Comparison of ENCODE assay signal across 8 cellular contexts in the genomic region with DNA sequence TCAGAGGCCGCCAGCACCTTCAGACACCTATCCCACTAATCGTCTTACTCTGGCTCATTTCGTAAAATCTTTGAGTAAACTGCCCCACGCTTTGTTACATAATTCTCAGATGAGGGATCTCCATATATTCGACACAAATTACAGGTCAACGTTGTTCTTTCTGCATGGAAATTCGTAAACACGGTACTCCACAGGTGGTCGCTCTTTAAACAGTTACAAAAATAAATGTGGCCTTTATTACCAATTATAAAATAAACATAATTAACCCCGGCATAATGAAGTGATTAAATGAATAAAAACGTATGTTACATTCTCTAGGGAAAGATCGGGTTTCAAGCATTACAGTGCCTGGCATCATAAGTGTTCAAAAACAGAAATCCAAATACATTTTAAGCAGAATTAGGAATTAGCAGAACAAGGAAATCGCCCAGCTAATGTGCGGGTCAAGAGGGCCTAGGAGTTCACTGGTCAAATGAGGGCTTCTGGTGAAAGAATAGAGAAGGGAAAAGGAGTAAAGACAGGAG. TPM values are rescaled to one million over a fixed set of nuclear protein-coding genes. Genes with fewer than 3 reads are reported as not detected.
DNase-seq lines count a peak whose midpoint lies in the region; ATAC-seq, FAIRE-seq and TF ChIP-seq lines count a peak whose summit lies in the region.

No MANE protein-coding gene starts in this region.

- peaks cover 33% of the 10 kb centered on the region for H3K4me1 Mint-ChIP-seq in memory B cell

- H3K4me3 ChIP-seq in heart right ventricle: peak overlapping the region; percentile 41 to 99 (median 94)
- H3K4me3 ChIP-seq in K562: peak overlapping the region; percentile 87
- H3K4me3 ChIP-seq in vagina: peak overlapping the region; percentile 78 to 98

- H3K27me3 ChIP-seq in heart right ventricle (no peaks in the 10 kb centered on the region), K562 (ENCODE audit: control insufficient read depth in 2 of 2, insufficient read depth in 2 of 2, low read length in 2 of 2) (no peaks in the 10 kb centered on the region), vagina (no peaks in the 10 kb centered on the region)

- no peaks in the 10 kb centered on the region for H3K9me1 ChIP-seq in K562 (ENCODE audit: control insufficient read depth, insufficient read depth, low read length)

- TF ChIP-seq RAD21 in K562 (CRISPR knock-in tag; conservative IDR thresholded peaks at IDR 0.05 in 1 of 2, IDR thresholded peaks at IDR 0.05 in 1 of 2): no peak

- CTCF ChIA-PET in K562 (lab: Yijun Ruan, JAX; ENCODE audit: low intra/inter-chr PET ratio): no interaction called here

- H3K27ac Mint-ChIP-seq in memory B cell: peak overlapping the region; percentile 87

- H3K27ac ChIP-seq in heart right ventricle: peak overlapping the region in 9 of 10 donors; percentile 98 to 100 (median 99)
- peak overlapping the region; percentile 98 for H3K27ac ChIP-seq in K562 (ENCODE audit: extremely low read depth, low read depth, low read length)
- H3K27ac ChIP-seq in vagina: peak overlapping the region; percentile 97

- in situ Hi-C loops in K562 (cut with MboI): no loop called here

- peaks cover 0 to 6% (median 0%) of the 10 kb centered on the region in 11 donors for H3K9me3 ChIP-seq in heart right ventricle
- H3K9me3 ChIP-seq in K562 (replicated peaks; ENCODE audit: control insufficient read depth, insufficient read depth, low read depth, low read length): no peaks in the 10 kb centered on the region
- H3K9me3 ChIP-seq in vagina: no peaks in the 10 kb centered on the region

- H3K36me3 ChIP-seq in heart right ventricle: peaks cover 0 to 58% (median 25%) of the 10 kb centered on the region in 9 donors
- peaks cover 58% of the 10 kb centered on the region for H3K36me3 ChIP-seq in K562 (ENCODE audit: control insufficient read depth, insufficient read depth, low read length)
- peaks cover 0 to 37% of the 10 kb centered on the region in 2 donors for H3K36me3 ChIP-seq in vagina

- DNase-seq in heart right ventricle: no peak
- no peak for DNase-seq in Right ventricle myocardium inferior (ENCODE audit: missing footprints)
- no peak for DNase-seq in K562 (ENCODE audit: extremely low read depth in 1 of 4, low spot score in 3 of 4)
- no peak for DNase-seq in memory B cell (ENCODE audit: low spot score in 2 of 2)
- DNase-seq in vagina (ENCODE audit: extremely low spot score in 2 of 2): no peak
- no peak for DNase-seq in NCI-H82 (lab: John Stamatoyannopoulos, UW)
- no peak for DNase-seq in left colon
- DNase-seq in HuH-7 (ENCODE audit: low spot score): no peak

- H3K27me3 Mint-ChIP-seq in memory B cell: no peaks in the 10 kb centered on the region

- H3K79me2 ChIP-seq in K562 (ENCODE audit: control insufficient read depth, insufficient read depth, low read length): peaks cover 35% of the 10 kb centered on the region

- POLR2A ChIA-PET in K562 (lab: Yijun Ruan, JAX): interaction anchor here (1.5 to 2.9 kb wide), 2 partner anchors 48 to 53 kb away, joined by 4 to 10 read pairs; a partner anchor contains a TSS

- peak overlapping the region; percentile 90 for H3K4me3 Mint-ChIP-seq in memory B cell

- no peaks in the 10 kb centered on the region for H3K9me3 Mint-ChIP-seq in memory B cell

- peaks cover 7 to 42% (median 34%) of the 10 kb centered on the region in 9 donors for H3K4me1 ChIP-seq in heart right ventricle
- H3K4me1 ChIP-seq in K562 (replicated peaks in 1 of 2; ENCODE audit: control insufficient read depth in 2 of 2, insufficient read depth in 2 of 2, low read length in 2 of 2): peaks cover 20% of the 10 kb centered on the region in 2 experiments
- peaks cover 29% of the 10 kb centered on the region for H3K4me1 ChIP-seq in vagina

- TF ChIP-seq EP300 in K562 (IDR thresholded peaks at IDR 0.05; ENCODE audit: low read length): no peak

- peak overlapping the region; percentile 93 to 96 for H3K9ac ChIP-seq in K562 (ENCODE audit: insufficient read depth in 1 of 2, low read depth in 2 of 2, low read length in 2 of 2)

- intact Hi-C loops in heart right ventricle (cut with DNase I) (loop anchor here in 1 of 10 donors (2.0 kb wide), 1 partner anchor 25 kb away; a partner anchor contains a TSS), Right ventricle myocardium inferior (cut with DNase I) (loop anchor here (1.0 kb wide), 1 partner anchor 25 kb away; a partner anchor contains a TSS), K562 (cut with micrococcal nuclease) (no loop called here), vagina (cut with DNase I) (no loop called here), left colon (cut with DNase I, micrococcal nuclease) (no loop called here)

- ATAC-seq in heart right ventricle: no peak
- ATAC-seq in Right ventricle myocardium inferior: no peak
- ATAC-seq in K562: no peak
- ATAC-seq in memory B cell (ENCODE audit: low read depth): no peak
- ATAC-seq in left colon: no peak

- H4K20me1 ChIP-seq in K562 (replicated peaks; ENCODE audit: control insufficient read depth, insufficient read depth, low read length): peaks cover 10% of the 10 kb centered on the region; the same call in 1 of the 2 replicates

- FAIRE-seq in K562 (lab: Jason Lieb, UNC): no peak

- 24 to 26% methylated on average over 14 of the region's 14 CpGs for WGBS in heart right ventricle, 2 donors
- WGBS in K562 (ENCODE audit: insufficient coverage, low coverage, missing lambda C conversion rate): 31% methylated on average over 14 of the region's 14 CpGs

- BruUV-seq in K562 (replicated peaks; lab: Mats Ljungman, UMichigan): TSS peak; percentile 49

- peaks cover 20% of the 10 kb centered on the region for H3K36me3 Mint-ChIP-seq in memory B cell

- peak overlapping the region; percentile 81 for H3K4me2 ChIP-seq in K562 (ENCODE audit: insufficient read depth, low read length)

- no peak for TF ChIP-seq POLR2A in K562 (conservative IDR thresholded peaks at IDR 0.05)
- TF ChIP-seq POLR2A in vagina (IDR thresholded peaks at IDR 0.05): no peak

- H2AFZ ChIP-seq in K562 (ENCODE audit: low read depth, low read length): peak overlapping the region; percentile 90

- no peak for TF ChIP-seq CTCF in heart right ventricle (IDR thresholded peaks at IDR 0.05)
- no peak for TF ChIP-seq CTCF in K562 (IDR thresholded peaks at IDR 0.05 in 2 of 3, conservative IDR thresholded peaks at IDR 0.05 in 1 of 3; ENCODE audit: insufficient read depth in 2 of 3, low read depth in 1 of 3, low read length in 3 of 3)
- TF ChIP-seq CTCF in vagina (IDR thresholded peaks at IDR 0.05): no peak

RNA-seq across cellular contexts. Expression of a gene that starts 0.9 kb away (rescaled TPM):
- total RNA-seq in heart right ventricle (10 to 100 TPM; 37.9 to 51.9 (median 47.5) TPM), Right ventricle myocardium inferior (49.7 TPM), K562 (2014; rRNA removed) (14.4 and 18.1 TPM in 2 replicates), K562 (2014; rRNA removed; fragmentation: Illumina TruSeq; extraction: Trizol) (24.0 and 24.1 TPM in 2 replicates), K562 (2015; rRNA removed; fragmentation: Illumina TruSeq; extraction: Trizol) (27.9 and 29.3 TPM in 2 replicates), K562 (2021) (25.8 and 29.9 TPM in 2 replicates), vagina (68.5 TPM), left colon (10 to 100 TPM; 14.1 to 18.5 TPM)
- polyA plus RNA-seq in heart right ventricle (10 to 100 TPM; 15.3 to 20.3 TPM), K562 (2011; rRNA removed) (16.6 and 23.0 TPM in 2 replicates), K562 (2014; fragmentation: Illumina TruSeq; extraction: Trizol) (25.5 and 29.6 TPM in 2 replicates), K562 (2014; fragmentation: Nextera tagmentation; extraction: Ambion mirVana) (1 to 10 TPM; 3.7 to 5.7 TPM), K562 (2014; rRNA removed) (17.9 and 27.2 TPM in 2 replicates)
- 27.6 and 39.9 TPM in 2 replicates for total RNA-seq in K562 (2011; cell fraction: chromatin; rRNA removed; ENCODE audit: low replicate concordance)
- 17.5 and 18.2 TPM in 2 replicates for total RNA-seq in K562 (2011; cell fraction: nucleolus; rRNA removed)
- 23.2 and 28.6 TPM in 2 replicates for total RNA-seq in K562 (2011; cell fraction: nucleoplasm; rRNA removed)
- 14.6 and 27.3 TPM in 2 replicates for polyA plus RNA-seq in K562 (2011; cell fraction: cytosol; rRNA removed)
- polyA plus RNA-seq in K562 (2011; cell fraction: nucleus; rRNA removed): 34.1 and 43.1 TPM in 2 replicates
- 19.7 and 23.1 TPM in 2 replicates for polyA plus RNA-seq in K562 (2012)
- 35.1 and 73.8 TPM in 2 replicates for polyA minus RNA-seq in K562 (2011; rRNA and poly(A)+ RNA removed)
- polyA minus RNA-seq in K562 (2011; cell fraction: cytosol; rRNA and poly(A)+ RNA removed): 15.0 and 21.8 TPM in 2 replicates
- polyA minus RNA-seq in K562 (2011; cell fraction: nucleus; rRNA and poly(A)+ RNA removed): 7.5 and 10.6 TPM in 2 replicates

RNA-seq across cellular contexts. Expression of a gene that starts 24.8 kb away (rescaled TPM):
- 10 to 100 TPM in 2 of 10 donors, 1 to 10 TPM in 8; 7.7 to 11.2 (median 9.0) TPM for total RNA-seq in heart right ventricle
- 10 to 100 TPM in 1 of 2 donors, 1 to 10 TPM in 1; 9.1 to 22.6 TPM for polyA plus RNA-seq in heart right ventricle
- total RNA-seq in Right ventricle myocardium inferior: 9.4 TPM
- 54.3 and 57.6 TPM in 2 replicates for total RNA-seq in K562 (2011; cell fraction: chromatin; rRNA removed; ENCODE audit: low replicate concordance)
- 25.0 and 27.9 TPM in 2 replicates for total RNA-seq in K562 (2011; cell fraction: nucleolus; rRNA removed)
- total RNA-seq in K562 (2011; cell fraction: nucleoplasm; rRNA removed): 31.0 and 32.9 TPM in 2 replicates
- 16.8 and 18.6 TPM in 2 replicates for total RNA-seq in K562 (2014; rRNA removed)
- total RNA-seq in K562 (2014; rRNA removed; fragmentation: Illumina TruSeq; extraction: Trizol): 19.0 and 19.2 TPM in 2 replicates
- 21.0 and 24.1 TPM in 2 replicates for total RNA-seq in K562 (2015; rRNA removed; fragmentation: Illumina TruSeq; extraction: Trizol)
- total RNA-seq in K562 (2021): 16.5 and 17.4 TPM in 2 replicates
- polyA plus RNA-seq in K562 (2011; rRNA removed): 14.1 and 23.0 TPM in 2 replicates
- 10.1 and 11.8 TPM in 2 replicates for polyA plus RNA-seq in K562 (2011; cell fraction: cytosol; rRNA removed)
- polyA plus RNA-seq in K562 (2011; cell fraction: nucleus; rRNA removed): 48.3 and 72.5 TPM in 2 replicates
- polyA plus RNA-seq in K562 (2012): 16.7 and 17.1 TPM in 2 replicates
- 22.9 and 27.4 TPM in 2 replicates for polyA plus RNA-seq in K562 (2014; fragmentation: Illumina TruSeq; extraction: Trizol)
- 10 to 100 TPM; 24.4 to 26.3 TPM for polyA plus RNA-seq in K562 (2014; fragmentation: Nextera tagmentation; extraction: Ambion mirVana)
- polyA plus RNA-seq in K562 (2014; rRNA removed): 20.7 and 21.9 TPM in 2 replicates
- 9.2 and 16.7 TPM in 2 replicates for polyA minus RNA-seq in K562 (2011; rRNA and poly(A)+ RNA removed)
- polyA minus RNA-seq in K562 (2011; cell fraction: cytosol; rRNA and poly(A)+ RNA removed): 5.5 and 6.7 TPM in 2 replicates
- 11.3 and 12.7 TPM in 2 replicates for polyA minus RNA-seq in K562 (2011; cell fraction: nucleus; rRNA and poly(A)+ RNA removed)
- 25.5 TPM for total RNA-seq in vagina
- total RNA-seq in left colon: 10 to 100 TPM; 19.0 to 21.0 TPM

RNA-seq across cellular contexts. Expression of a gene that starts 47.8 kb away (rescaled TPM):
- 100 to 1,000 TPM; 148 to 220 (median 162) TPM for total RNA-seq in heart right ventricle
- 100 to 1,000 TPM; 359 to 379 TPM for polyA plus RNA-seq in heart right ventricle
- 175 TPM for total RNA-seq in Right ventricle myocardium inferior
- total RNA-seq in K562 (2011; cell fraction: chromatin; rRNA removed; ENCODE audit: low replicate concordance): 28.6 and 81.3 TPM in 2 replicates
- 130 and 156 TPM in 2 replicates for total RNA-seq in K562 (2011; cell fraction: nucleolus; rRNA removed)
- 96.8 and 111 TPM in 2 replicates for total RNA-seq in K562 (2011; cell fraction: nucleoplasm; rRNA removed)
- 509 and 525 TPM in 2 replicates for total RNA-seq in K562 (2014; rRNA removed)
- 498 and 574 TPM in 2 replicates for total RNA-seq in K562 (2014; rRNA removed; fragmentation: Illumina TruSeq; extraction: Trizol)
- 469 and 476 TPM in 2 replicates for total RNA-seq in K562 (2015; rRNA removed; fragmentation: Illumina TruSeq; extraction: Trizol)
- total RNA-seq in K562 (2021): 460 and 522 TPM in 2 replicates
- 331 and 538 TPM in 2 replicates for polyA plus RNA-seq in K562 (2011; rRNA removed)
- polyA plus RNA-seq in K562 (2011; cell fraction: cytosol; rRNA removed): 662 and 1,258 TPM in 2 replicates
- 149 and 186 TPM in 2 replicates for polyA plus RNA-seq in K562 (2011; cell fraction: nucleus; rRNA removed)
- polyA plus RNA-seq in K562 (2012): 361 and 450 TPM in 2 replicates
- 538 and 584 TPM in 2 replicates for polyA plus RNA-seq in K562 (2014; fragmentation: Illumina TruSeq; extraction: Trizol)
- polyA plus RNA-seq in K562 (2014; fragmentation: Nextera tagmentation; extraction: Ambion mirVana): 1,000 to 10,000 TPM; 2,413 to 2,775 TPM
- polyA plus RNA-seq in K562 (2014; rRNA removed): 729 and 824 TPM in 2 replicates
- polyA minus RNA-seq in K562 (2011; rRNA and poly(A)+ RNA removed): 209 and 374 TPM in 2 replicates
- 99.7 and 217 TPM in 2 replicates for polyA minus RNA-seq in K562 (2011; cell fraction: cytosol; rRNA and poly(A)+ RNA removed)
- polyA minus RNA-seq in K562 (2011; cell fraction: nucleus; rRNA and poly(A)+ RNA removed): 36.3 and 46.2 TPM in 2 replicates
- 193 TPM for total RNA-seq in vagina
- total RNA-seq in left colon: 100 to 1,000 TPM; 131 to 154 TPM

RNA-seq across cellular contexts. Expression of a gene that starts 52.2 kb away (rescaled TPM):
- total RNA-seq in heart right ventricle: 10 to 100 TPM; 15.8 to 30.0 (median 22.8) TPM
- 10 to 100 TPM; 23.8 to 51.6 TPM for polyA plus RNA-seq in heart right ventricle
- 24.4 TPM for total RNA-seq in Right ventricle myocardium inferior
- 12.2 and 22.3 TPM in 2 replicates for total RNA-seq in K562 (2011; cell fraction: chromatin; rRNA removed; ENCODE audit: low replicate concordance)
- 14.2 and 14.7 TPM in 2 replicates for total RNA-seq in K562 (2011; cell fraction: nucleolus; rRNA removed)
- total RNA-seq in K562 (2011; cell fraction: nucleoplasm; rRNA removed): 12.9 and 19.9 TPM in 2 replicates
- total RNA-seq in K562 (2014; rRNA removed): 6.6 and 8.3 TPM in 2 replicates
- total RNA-seq in K562 (2014; rRNA removed; fragmentation: Illumina TruSeq; extraction: Trizol): 3.0 and 3.7 TPM in 2 replicates
- total RNA-seq in K562 (2015; rRNA removed; fragmentation: Illumina TruSeq; extraction: Trizol): 4.0 and 5.1 TPM in 2 replicates
- 33.4 and 33.7 TPM in 2 replicates for total RNA-seq in K562 (2021)
- 5.9 and 7.0 TPM in 2 replicates for polyA plus RNA-seq in K562 (2011; rRNA removed)
- 7.1 and 19.3 TPM in 2 replicates for polyA plus RNA-seq in K562 (2011; cell fraction: cytosol; rRNA removed)
- 12.9 and 33.2 TPM in 2 replicates for polyA plus RNA-seq in K562 (2011; cell fraction: nucleus; rRNA removed)
- polyA plus RNA-seq in K562 (2012): 22.2 and 28.1 TPM in 2 replicates
- polyA plus RNA-seq in K562 (2014; fragmentation: Illumina TruSeq; extraction: Trizol): 14.0 and 17.8 TPM in 2 replicates
- polyA plus RNA-seq in K562 (2014; fragmentation: Nextera tagmentation; extraction: Ambion mirVana): 1 to 10 TPM; 1.3 to 1.4 TPM
- 17.1 and 20.3 TPM in 2 replicates for polyA plus RNA-seq in K562 (2014; rRNA removed)
- 4.2 and 5.7 TPM in 2 replicates for polyA minus RNA-seq in K562 (2011; rRNA and poly(A)+ RNA removed)
- polyA minus RNA-seq in K562 (2011; cell fraction: cytosol; rRNA and poly(A)+ RNA removed): 12.4 and 18.0 TPM in 2 replicates
- 3.0 and 5.5 TPM in 2 replicates for polyA minus RNA-seq in K562 (2011; cell fraction: nucleus; rRNA and poly(A)+ RNA removed)
- 25.8 TPM for total RNA-seq in vagina
- total RNA-seq in left colon: 10 to 100 TPM; 41.1 to 53.7 TPM

RNA-seq across cellular contexts. Expression of a gene that starts 53.2 kb away (rescaled TPM):
- 100 to 1,000 TPM; 725 to 991 (median 835) TPM for total RNA-seq in heart right ventricle
- polyA plus RNA-seq in heart right ventricle: 1,000 to 10,000 TPM; 1,798 to 2,733 TPM
- 897 TPM for total RNA-seq in Right ventricle myocardium inferior
- total RNA-seq in K562 (2011; cell fraction: chromatin; rRNA removed; ENCODE audit: low replicate concordance): 370 and 391 TPM in 2 replicates
- total RNA-seq in K562 (2011; cell fraction: nucleolus; rRNA removed): 317 and 380 TPM in 2 replicates
- total RNA-seq in K562 (2011; cell fraction: nucleoplasm; rRNA removed): 567 and 894 TPM in 2 replicates
- 2,281 and 2,332 TPM in 2 replicates for total RNA-seq in K562 (2014; rRNA removed)
- total RNA-seq in K562 (2014; rRNA removed; fragmentation: Illumina TruSeq; extraction: Trizol): 3,218 and 3,389 TPM in 2 replicates
- total RNA-seq in K562 (2015; rRNA removed; fragmentation: Illumina TruSeq; extraction: Trizol): 2,524 and 2,706 TPM in 2 replicates
- 1,745 and 1,985 TPM in 2 replicates for total RNA-seq in K562 (2021)
- polyA plus RNA-seq in K562 (2011; rRNA removed): 1,779 and 3,096 TPM in 2 replicates
- 1,009 and 1,561 TPM in 2 replicates for polyA plus RNA-seq in K562 (2011; cell fraction: cytosol; rRNA removed)
- 519 and 810 TPM in 2 replicates for polyA plus RNA-seq in K562 (2011; cell fraction: nucleus; rRNA removed)
- polyA plus RNA-seq in K562 (2012): 2,980 and 3,135 TPM in 2 replicates
- polyA plus RNA-seq in K562 (2014; fragmentation: Illumina TruSeq; extraction: Trizol): 3,156 and 3,487 TPM in 2 replicates
- 1,000 to 10,000 TPM; 2,598 to 3,667 TPM for polyA plus RNA-seq in K562 (2014; fragmentation: Nextera tagmentation; extraction: Ambion mirVana)
- polyA plus RNA-seq in K562 (2014; rRNA removed): 3,128 and 3,158 TPM in 2 replicates
- polyA minus RNA-seq in K562 (2011; rRNA and poly(A)+ RNA removed): 1,069 and 1,345 TPM in 2 replicates
- 644 and 904 TPM in 2 replicates for polyA minus RNA-seq in K562 (2011; cell fraction: cytosol; rRNA and poly(A)+ RNA removed)
- polyA minus RNA-seq in K562 (2011; cell fraction: nucleus; rRNA and poly(A)+ RNA removed): 127 and 195 TPM in 2 replicates
- 1,585 TPM for total RNA-seq in vagina
- total RNA-seq in left colon: 100 to 1,000 TPM; 836 to 861 TPM
